28 cellular contexts compared by ENCODE assay signal in genomic region chr17:54085020-54085419, GRCh38.
"Had no signal": no experiment of that assay in that cellular context is flagged by ENCODE, and none has a peak within 500 bp of the region (broad histone marks: within the 10 kb centered on the region; RNA-seq: fewer than 3 reads in every experiment).

No MANE protein-coding gene starts in this region.

- H3K9me3 ChIP-seq: prostate gland, right atrium auricular region, thoracic aorta, tibial nerve, upper lobe of left lung, uterus had no signal

- H3K4me1 Mint-ChIP-seq: immature natural killer cell; mesothelial cell of epicardium; nephron; neural progenitor cell; stimulated activated effector memory CD8-positive, alpha-beta T cell treated with anti-CD3 and anti-CD28 coated beads, Interleukin-12 subunit alpha, Interleukin-12 subunit beta, amount 100 ng/mL, for 72 hours had no signal

- H3K9ac ChIP-seq: neural progenitor cell had no signal

- H3K4me1 ChIP-seq: heart right ventricle, neural progenitor cell, prostate gland, right atrium auricular region, tibial nerve, upper lobe of left lung, uterus had no signal

- H3K36me3 ChIP-seq: heart right ventricle, neural progenitor cell, prostate gland, right atrium auricular region, thoracic aorta, tibial nerve, upper lobe of left lung, uterus had no signal

- H3K27me3 Mint-ChIP-seq: naive thymus-derived CD4-positive, alpha-beta T cell had no signal

- ATAC-seq: esophagus mucosa; heart right ventricle; mucosa of descending colon; naive thymus-derived CD4-positive, alpha-beta T cell; sciatic nerve; stimulated activated effector memory CD8-positive, alpha-beta T cell treated with anti-CD3 and anti-CD28 coated beads, Interleukin-12 subunit alpha, Interleukin-12 subunit beta, amount 100 ng/mL, for 72 hours; stimulated activated naive CD8-positive, alpha-beta T cell treated with anti-CD3 and anti-CD28 coated beads, Interleukin-15, Interleukin-2, amounts not matched to agents 100 U/mL and 50 U/mL, for 24 hours had no signal

- H3K4me2 ChIP-seq: neural progenitor cell had no signal

- H3K4me3 Mint-ChIP-seq: immature natural killer cell; mesothelial cell of epicardium; naive thymus-derived CD4-positive, alpha-beta T cell; nephron; neural progenitor cell; stimulated activated effector memory CD8-positive, alpha-beta T cell treated with anti-CD3 and anti-CD28 coated beads, Interleukin-12 subunit alpha, Interleukin-12 subunit beta, amount 100 ng/mL, for 72 hours had no signal

- H3K27ac ChIP-seq: epithelial cell of prostate, heart right ventricle, neural progenitor cell, prostate gland, right atrium auricular region, thoracic aorta, tibial nerve, uterus had no signal

- H3K4me3 ChIP-seq: heart right ventricle, mucosa of descending colon, neural progenitor cell, prostate gland, right atrium auricular region, thoracic aorta, tibial nerve, upper lobe of left lung, uterus had no signal

- DNase-seq: cerebellar nuclear complex; cortex of kidney; foreskin melanocyte; glutamatergic neuron; heart right ventricle; hypothalamus; immature natural killer cell; islet precursor cell; kidney glomerular epithelial cell; mesenchymal stem cell; mucosa of descending colon; naive thymus-derived CD4-positive, alpha-beta T cell; stimulated activated CD4-positive, alpha-beta T cell treated with anti-CD3 and anti-CD28 coated beads, Interleukin-2, amount 100 ng/mL, for 24 hours; stimulated activated CD4-positive, alpha-beta T cell treated with anti-CD3 and anti-CD28 coated beads, Interleukin-4, amount 100 ng/mL, for 24 hours; stimulated activated naive CD8-positive, alpha-beta T cell treated with anti-CD3 and anti-CD28 coated beads, Interleukin-15, Interleukin-2, amounts not matched to agents 100 U/mL and 50 U/mL, for 24 hours; upper lobe of left lung; uterus had no signal

- H3K27ac Mint-ChIP-seq: immature natural killer cell; mesothelial cell of epicardium; naive thymus-derived CD4-positive, alpha-beta T cell; nephron; neural progenitor cell; stimulated activated effector memory CD8-positive, alpha-beta T cell treated with anti-CD3 and anti-CD28 coated beads, Interleukin-12 subunit alpha, Interleukin-12 subunit beta, amount 100 ng/mL, for 72 hours had no signal

- H3K36me3 Mint-ChIP-seq: mesothelial cell of epicardium; naive thymus-derived CD4-positive, alpha-beta T cell; neural progenitor cell; stimulated activated effector memory CD8-positive, alpha-beta T cell treated with anti-CD3 and anti-CD28 coated beads, Interleukin-12 subunit alpha, Interleukin-12 subunit beta, amount 100 ng/mL, for 72 hours had no signal

- H3K27me3 ChIP-seq: heart right ventricle, neural progenitor cell, right atrium auricular region, tibial nerve, upper lobe of left lung, uterus had no signal

- H3K9me3 Mint-ChIP-seq: neural progenitor cell had no signal
